Comparison of ENCODE assay signal across 8 cellular contexts in genomic region chr20:53216856-53217576, GRCh38.
DNase-seq lines count a peak whose midpoint lies in the region; ATAC-seq and TF ChIP-seq lines count a peak whose summit lies in the region.

No MANE protein-coding gene starts in this region.

- ATAC-seq in GM21381 (IDR thresholded peaks at IDR 0.05; ENCODE audit: unreplicated experiment) = no peak

- no peak overlapping the region for H3K4me3 ChIP-seq in BE2C (ENCODE audit: low read depth, low read length)
- no peak overlapping the region for H3K4me3 ChIP-seq in LNCaP clone FGC (ENCODE audit: low read depth, low read length)
- H3K4me3 ChIP-seq in astrocyte of the cerebellum (ENCODE audit: low read depth, low read length) = no peak overlapping the region
- peak overlapping the region; percentile 49 for H3K4me3 ChIP-seq in iPS-20b (ENCODE audit: low read length)

- H3K36me3 ChIP-seq in BE2C = no peaks in the 10 kb centered on the region
- H3K36me3 ChIP-seq in iPS-20b (ENCODE audit: insufficient read depth, low read depth, low read length) = no peaks in the 10 kb centered on the region

- peak; percentile 82 for DNase-seq in BE2C
- DNase-seq in GM20000 (ENCODE audit: low spot score) = peak; percentile 70
- DNase-seq in LNCaP clone FGC (ENCODE audit: low read depth) = no peak
- DNase-seq in T-helper 9 cell = peak; percentile 81
- no peak for DNase-seq in astrocyte of the cerebellum (ENCODE audit: low read depth)
- peak; percentile 72 to 80 for DNase-seq in stimulated activated CD4-positive, alpha-beta T cell treated with anti-CD3 and anti-CD28 coated beads, Interleukin-15, amount 100 ng/mL, for 1 hour (ENCODE audit: low read depth in 1 of 2, low spot score in 1 of 2)

- H3K4me1 ChIP-seq in BE2C (no peaks in the 10 kb centered on the region), iPS-20b (ENCODE audit: insufficient read depth, low read length) (peaks cover 17% of the 10 kb centered on the region)

- in situ Hi-C loops in astrocyte of the cerebellum (cut with HindIII; ENCODE audit: low sequenced_read_pairs) = no loop called here

- no peak overlapping the region for H3K9ac ChIP-seq in iPS-20b (ENCODE audit: low read depth, low read length)

- TF ChIP-seq CTCF in BE2C (IDR thresholded peaks at IDR 0.05; ENCODE audit: low read depth, low read length) (peak; percentile 83), GM20000 (IDR thresholded peaks at IDR 0.05; ENCODE audit: extremely low read depth, missing control alignments) (peak; percentile 90), LNCaP clone FGC (IDR thresholded peaks at IDR 0.05; ENCODE audit: control insufficient read depth, extremely low read depth, insufficient read depth) (peak; percentile 92), astrocyte of the cerebellum (IDR thresholded peaks at IDR 0.05; ENCODE audit: low read depth, low read length, missing control alignments) (peak; percentile 81)

- H3K27me3 ChIP-seq in BE2C (no peaks in the 10 kb centered on the region), iPS-20b (ENCODE audit: insufficient read depth, low read length) (peaks cover 12% of the 10 kb centered on the region)

- H3K27ac ChIP-seq in iPS-20b (ENCODE audit: low read length) = no peak overlapping the region

- H3K9me3 ChIP-seq in BE2C (no peaks in the 10 kb centered on the region), iPS-20b (ENCODE audit: insufficient read depth, low read depth, low read length) (peaks cover 15% of the 10 kb centered on the region; the same call in 1 of the 2 replicates)

Comparison
In these comparisons a context has a peak if more than half of its experiments do, and no peak if none do; other contexts are left out.
1. DNase-seq: peak in BE2C (single experiment), GM20000 (single experiment), T-helper 9 cell (single experiment) and stimulated activated CD4-positive, alpha-beta T cell treated with anti-CD3 and anti-CD28 coated beads, Interleukin-15, amount 100 ng/mL, for 1 hour (2 of 2); none in LNCaP clone FGC (single experiment) and astrocyte of the cerebellum (single experiment).
2. Peak in every context shown above with its lines, with median percentiles within 50 percentile points of each other: CTCF ChIP-seq.